2 cellular contexts compared by ENCODE assay signal in the genomic region with DNA sequence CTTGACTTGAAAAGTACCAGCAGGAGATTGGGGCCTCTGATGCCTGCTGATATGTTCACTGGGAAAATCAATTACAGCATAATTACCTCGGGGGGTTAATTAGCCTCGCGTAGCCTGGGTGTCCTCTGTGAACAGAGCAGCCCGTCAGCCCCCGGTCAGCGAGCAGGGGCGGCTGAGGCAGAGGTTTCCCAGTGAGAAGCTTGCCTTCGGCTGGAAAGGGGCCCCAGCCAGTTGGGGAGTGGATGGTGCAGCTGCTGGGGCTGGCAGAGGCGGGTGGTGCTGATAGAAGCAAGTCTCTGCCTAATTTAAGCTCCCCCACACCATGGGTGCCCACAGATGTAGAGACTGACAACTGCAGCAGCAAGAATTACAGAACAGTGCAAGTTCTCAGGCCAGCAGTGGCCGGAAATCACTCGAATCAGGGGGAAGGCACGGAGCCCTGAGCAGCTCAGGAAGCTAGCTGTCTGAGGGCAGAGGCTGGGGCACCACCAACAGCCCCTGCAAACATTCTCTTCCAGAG.
TF ChIP-seq lines count a peak whose summit lies in the region.

No MANE protein-coding gene starts in this region.

TF ChIP-seq in HEK293, 187 proteins besides CTCF, POLR2A, EP300 and RAD21 (continued from another document):
- TF ChIP-seq ZBTB17 (tag by site-specific recombination; IDR thresholded peaks at IDR 0.05) (no peak), ZIC2 (tag by site-specific recombination; IDR thresholded peaks at IDR 0.05) (peak; percentile 82), ZNF354C (tag by site-specific recombination; IDR thresholded peaks at IDR 0.05; ENCODE audit: borderline replicate concordance, low read depth) (no peak), ZNF404 (tag by site-specific recombination; IDR thresholded peaks at IDR 0.05) (no peak), ZNF155 (tag by site-specific recombination; IDR thresholded peaks at IDR 0.05) (no peak), ZNF555 (tag by site-specific recombination; conservative IDR thresholded peaks at IDR 0.05) (no peak), MEIS1 (CRISPR knock-in tag; IDR thresholded peaks at IDR 0.05; ENCODE audit: borderline replicate concordance) (no peak), ZNF837 (tag by site-specific recombination; IDR thresholded peaks at IDR 0.05) (no peak), ZNF654 (tag by site-specific recombination; IDR thresholded peaks at IDR 0.05; ENCODE audit: low read depth) (no peak), PRDM1 (tag by site-specific recombination; IDR thresholded peaks at IDR 0.05) (no peak), ZNF366 (tag by site-specific recombination; conservative IDR thresholded peaks at IDR 0.05) (no peak), EGR2 (tag by site-specific recombination; IDR thresholded peaks at IDR 0.05; ENCODE audit: low read depth) (0 out of 2 replicates have a peak, but pooled peaks have one; percentile 5)
- TF ChIP-seq, protein P1, sequence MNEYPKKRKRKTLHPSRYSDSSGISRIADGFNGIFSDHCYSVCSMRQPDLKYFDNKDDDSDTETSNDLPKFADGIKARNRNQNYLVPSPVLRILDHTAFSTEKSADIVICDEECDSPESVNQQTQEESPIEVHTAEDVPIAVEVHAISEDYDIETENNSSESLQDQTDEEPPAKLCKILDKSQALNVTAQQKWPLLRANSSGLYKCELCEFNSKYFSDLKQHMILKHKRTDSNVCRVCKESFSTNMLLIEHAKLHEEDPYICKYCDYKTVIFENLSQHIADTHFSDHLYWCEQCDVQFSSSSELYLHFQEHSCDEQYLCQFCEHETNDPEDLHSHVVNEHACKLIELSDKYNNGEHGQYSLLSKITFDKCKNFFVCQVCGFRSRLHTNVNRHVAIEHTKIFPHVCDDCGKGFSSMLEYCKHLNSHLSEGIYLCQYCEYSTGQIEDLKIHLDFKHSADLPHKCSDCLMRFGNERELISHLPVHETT (tag by site-specific recombination; IDR thresholded peaks at IDR 0.05) = no peak
- TF ChIP-seq, protein P2, sequence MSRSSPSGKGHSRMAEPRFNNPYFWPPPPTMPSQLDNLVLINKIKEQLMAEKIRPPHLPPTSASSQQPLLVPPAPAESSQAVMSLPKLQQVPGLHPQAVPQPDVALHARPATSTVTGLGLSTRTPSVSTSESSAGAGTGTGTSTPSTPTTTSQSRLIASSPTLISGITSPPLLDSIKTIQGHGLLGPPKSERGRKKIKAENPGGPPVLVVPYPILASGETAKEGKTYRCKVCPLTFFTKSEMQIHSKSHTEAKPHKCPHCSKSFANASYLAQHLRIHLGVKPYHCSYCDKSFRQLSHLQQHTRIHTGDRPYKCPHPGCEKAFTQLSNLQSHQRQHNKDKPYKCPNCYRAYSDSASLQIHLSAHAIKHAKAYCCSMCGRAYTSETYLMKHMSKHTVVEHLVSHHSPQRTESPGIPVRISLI (tag by site-specific recombination; IDR thresholded peaks at IDR 0.05) = no peak

TF ChIP-seq in HepG2, 621 proteins besides CTCF, POLR2A, EP300 and RAD21 (continued from another document):
- TF ChIP-seq, protein P3, sequence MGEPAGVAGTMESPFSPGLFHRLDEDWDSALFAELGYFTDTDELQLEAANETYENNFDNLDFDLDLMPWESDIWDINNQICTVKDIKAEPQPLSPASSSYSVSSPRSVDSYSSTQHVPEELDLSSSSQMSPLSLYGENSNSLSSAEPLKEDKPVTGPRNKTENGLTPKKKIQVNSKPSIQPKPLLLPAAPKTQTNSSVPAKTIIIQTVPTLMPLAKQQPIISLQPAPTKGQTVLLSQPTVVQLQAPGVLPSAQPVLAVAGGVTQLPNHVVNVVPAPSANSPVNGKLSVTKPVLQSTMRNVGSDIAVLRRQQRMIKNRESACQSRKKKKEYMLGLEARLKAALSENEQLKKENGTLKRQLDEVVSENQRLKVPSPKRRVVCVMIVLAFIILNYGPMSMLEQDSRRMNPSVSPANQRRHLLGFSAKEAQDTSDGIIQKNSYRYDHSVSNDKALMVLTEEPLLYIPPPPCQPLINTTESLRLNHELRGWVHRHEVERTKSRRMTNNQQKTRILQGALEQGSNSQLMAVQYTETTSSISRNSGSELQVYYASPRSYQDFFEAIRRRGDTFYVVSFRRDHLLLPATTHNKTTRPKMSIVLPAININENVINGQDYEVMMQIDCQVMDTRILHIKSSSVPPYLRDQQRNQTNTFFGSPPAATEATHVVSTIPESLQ (CRISPR knock-in tag; conservative IDR thresholded peaks at IDR 0.05) = no peak
- TF ChIP-seq SSRP1 (CRISPR knock-in tag; IDR thresholded peaks at IDR 0.05) = no peak
- TF ChIP-seq ZNF383 (CRISPR knock-in tag; IDR thresholded peaks at IDR 0.05; ENCODE audit: borderline replicate concordance) = no peak
- TF ChIP-seq ZNF224 (CRISPR knock-in tag; IDR thresholded peaks at IDR 0.05) = no peak
